8 cellular contexts compared by ENCODE assay signal in the genomic region with DNA sequence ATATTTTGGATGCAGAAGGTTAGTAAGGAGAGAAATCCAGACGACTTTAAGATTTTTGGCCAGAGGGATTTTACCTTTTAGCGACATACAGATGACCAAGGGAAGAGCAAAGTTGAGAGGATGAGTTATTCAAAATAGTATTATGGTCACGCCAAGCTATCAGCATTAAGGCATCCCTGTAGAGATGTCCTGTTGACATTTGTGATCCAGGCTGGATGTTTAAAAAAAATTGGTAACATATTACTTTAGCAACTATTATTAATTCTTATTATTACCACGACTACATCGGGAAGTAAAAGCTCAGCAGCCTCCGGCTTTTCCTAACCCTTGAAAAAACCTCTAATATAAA. TPM values are rescaled to one million over a fixed set of nuclear protein-coding genes. Genes with fewer than 3 reads are reported as not detected.
A peak's percentile ranks its signal among the peaks of the same experiment; 100 is the strongest.
DNase-seq lines count a peak whose midpoint lies in the region; ATAC-seq, FAIRE-seq and TF ChIP-seq lines count a peak whose summit lies in the region.

No MANE protein-coding gene starts in this region.

- TF ChIP-seq POLR2A in stomach (IDR thresholded peaks at IDR 0.05) (no peak), GM12892 (IDR thresholded peaks at IDR 0.05; ENCODE audit: low read depth, low read length) (no peak)

- in situ Hi-C loops in Panc1 (cut with HindIII; ENCODE audit: low pct_unique_long_range_greater_than_20kb, low sequenced_read_pairs): no loop called here

- FAIRE-seq in GM12892 (lab: Jason Lieb, UNC): no peak

- intact Hi-C loops in Panc1 (cut with micrococcal nuclease; ENCODE audit: unreplicated experiment) (no loop called here), stomach (cut with DNase I; ENCODE audit: low total_unique reads) (no loop called here)

- TF ChIP-seq EP300 in stomach (IDR thresholded peaks at IDR 0.05): no peak

- 0 to 8% (median 2%) methylated on average over 6 of the region's 6 CpGs for WGBS in stomach, 5 donors

- H3K4me1 ChIP-seq in Panc1 (ENCODE audit: control insufficient read depth, insufficient read depth, low read length) (no peaks in the 10 kb centered on the region; the same call in 1 of the 2 replicates), stomach (peaks cover 19 to 41% (median 30%) of the 10 kb centered on the region in 4 donors)

- ATAC-seq in GM18861 (IDR thresholded peaks at IDR 0.05; ENCODE audit: unreplicated experiment) (peak; percentile 10), HG02571 (IDR thresholded peaks at IDR 0.05; ENCODE audit: unreplicated experiment) (peak; percentile 3), Panc1 (peak; percentile 52)
- no peak for ATAC-seq in activated CD4-positive, CD25-positive, alpha-beta regulatory T cell treated with anti-CD3 and anti-CD28 coated beads, Interleukin-2, amount 50 U/mL, for 24 hours

- no TSS peak for BruUV-seq in Panc1 (replicated peaks; lab: Mats Ljungman, UMichigan)

- TF ChIP-seq CTCF in Panc1 (IDR thresholded peaks at IDR 0.05): no peak
- no peak for TF ChIP-seq CTCF in foreskin fibroblast (IDR thresholded peaks at IDR 0.05; ENCODE audit: low read depth, low read length)
- TF ChIP-seq CTCF in stomach (IDR thresholded peaks at IDR 0.05): no peak

- peak overlapping the region; percentile 90 for H3K27ac ChIP-seq in Panc1 (ENCODE audit: low read length)
- peak overlapping the region in 3 of 5 donors; percentile 92 to 94 (median 93) for H3K27ac ChIP-seq in stomach

- DNase-seq in Panc1 (ENCODE audit: low read depth, low spot score) (no peak), foreskin fibroblast (no peak), stomach (no peak), NCI-H128 (lab: John Stamatoyannopoulos, UW; ENCODE audit: unreplicated experiment) (no peak), GM12892 (ENCODE audit: insufficient read length) (no peak)

- POLR2A ChIA-PET in Panc1 (lab: Charles Lee): interaction anchor here (0.6 kb wide), 1 partner anchor 929 kb away, joined by 7 read pairs; no protein-coding TSS in a partner anchor

- CTCF ChIA-PET in Panc1 (lab: Charles Lee): no interaction called here

- H3K9me3 ChIP-seq in Panc1 (ENCODE audit: control insufficient read depth, insufficient read depth, low read depth, low read length) (no peaks in the 10 kb centered on the region), stomach (no peaks in the 10 kb centered on the region)

- H3K27me3 ChIP-seq in Panc1 (ENCODE audit: control insufficient read depth, insufficient read depth, low read length): no peaks in the 10 kb centered on the region
- no peaks in the 10 kb centered on the region for H3K27me3 ChIP-seq in stomach

- H3K36me3 ChIP-seq in Panc1 (ENCODE audit: control insufficient read depth, insufficient read depth, low read length): peaks cover 8% of the 10 kb centered on the region; the same call in 1 of the 2 replicates
- no peaks in the 10 kb centered on the region for H3K36me3 ChIP-seq in stomach

- H3K4me3 ChIP-seq in Panc1 (ENCODE audit: low read depth in 2 of 2, low read length in 2 of 2) (peak overlapping the region; percentile 98 to 99), foreskin fibroblast (ENCODE audit: low read depth in 1 of 2, low read length in 2 of 2) (peak overlapping the region; percentile 26 to 89), stomach (peak overlapping the region; percentile 73 to 95 (median 87))

RNA-seq across cellular contexts. Expression of gene OSTC, which starts 0.6 kb away (rescaled TPM):
- total RNA-seq in Panc1 (2021; ENCODE audit: unreplicated experiment): 57.8 TPM
- polyA plus RNA-seq in Panc1 (2012; ENCODE audit: insufficient read length): 59.2 TPM
- total RNA-seq in stomach: 100 to 1,000 TPM in 1 of 5 donors, 10 to 100 TPM in 2, 1 to 10 TPM in 2; 5.4 to 176 (median 12.3) TPM
- 10 to 100 TPM; 63.9 to 89.2 (median 85.7) TPM for polyA plus RNA-seq in stomach
- 132 TPM for polyA plus RNA-seq in GM12892 (2012; ENCODE audit: missing spikeins)

RNA-seq across cellular contexts. Expression of gene RPL34, which starts 29.5 kb away (rescaled TPM):
- total RNA-seq in Panc1 (2021; ENCODE audit: unreplicated experiment) (488 TPM), stomach (1,000 to 10,000 TPM in 1 of 5 donors, 100 to 1,000 TPM in 4; 424 to 1,146 (median 855) TPM)
- polyA plus RNA-seq in Panc1 (2012; ENCODE audit: insufficient read length): 477 TPM
- 1,000 to 10,000 TPM; 4,974 to 7,943 (median 6,291) TPM for polyA plus RNA-seq in stomach
- polyA plus RNA-seq in GM12892 (2012; ENCODE audit: missing spikeins): 8,786 TPM

Comparison
In these comparisons a context has a peak if more than half of its experiments do, and no peak if none do; other contexts are left out.
1. ATAC-seq: peak in GM18861 (single experiment), HG02571 (single experiment) and Panc1 (single experiment); none in activated CD4-positive, CD25-positive, alpha-beta regulatory T cell treated with anti-CD3 and anti-CD28 coated beads, Interleukin-2, amount 50 U/mL, for 24 hours (0 of 2).
2. Peak in every context shown above with its lines, with median percentiles within 50 percentile points of each other: H3K4me3 ChIP-seq.